In genomic region chr7:106354822-106355221, GRCh38 we compare ENCODE assay signal across 27 cellular contexts.
"Had no signal": no experiment of that assay in that cellular context is flagged by ENCODE, and none has a peak within 500 bp of the region (broad histone marks: within the 10 kb centered on the region; RNA-seq: fewer than 3 reads in every experiment).

No MANE protein-coding gene starts in this region.

- H3K4me3 Mint-ChIP-seq: activated CD4-positive, alpha-beta memory T cell treated with anti-CD3 and anti-CD28 coated beads, Interleukin-2, amount 10 ng/mL, durations not matched to agents 7 days and 5 days; activated naive CD4-positive, alpha-beta T cell treated with anti-CD3 and anti-CD28 coated beads for 36 hours; activated naive CD8-positive, alpha-beta T cell; activated T-helper 17 cell treated with anti-CD3 and anti-CD28 coated beads, Interleukin-2, amount 50 U/mL, for 72 hours; T-cell had no signal

- H3K4me3 ChIP-seq: adrenal gland, Peyer's patch, SK-N-MC had no signal

- H3K27ac Mint-ChIP-seq: activated CD4-positive, alpha-beta memory T cell treated with anti-CD3 and anti-CD28 coated beads, Interleukin-2, amount 10 ng/mL, durations not matched to agents 7 days and 5 days; activated naive CD4-positive, alpha-beta T cell treated with anti-CD3 and anti-CD28 coated beads for 36 hours; activated naive CD8-positive, alpha-beta T cell; activated T-helper 17 cell treated with anti-CD3 and anti-CD28 coated beads, Interleukin-2, amount 50 U/mL, for 72 hours; T-cell had no signal

- FAIRE-seq: TTC549 had no signal

- ATAC-seq: activated T-helper 17 cell treated with anti-CD3 and anti-CD28 coated beads, Interleukin-2, amount 50 U/mL, for 72 hours; T-cell had no signal

- H3K27me3 ChIP-seq: adrenal gland, Peyer's patch had no signal

- H3K27ac ChIP-seq: adrenal gland, Peyer's patch, SK-N-MC had no signal

- H3K4me1 Mint-ChIP-seq: activated CD4-positive, alpha-beta memory T cell treated with anti-CD3 and anti-CD28 coated beads, Interleukin-2, amount 10 ng/mL, durations not matched to agents 7 days and 5 days; activated T-helper 17 cell treated with anti-CD3 and anti-CD28 coated beads, Interleukin-2, amount 50 U/mL, for 72 hours; T-cell had no signal

- DNase-seq: activated CD4-positive, alpha-beta memory T cell treated with anti-CD3 and anti-CD28 coated beads, Interleukin-2, amount 10 ng/mL, durations not matched to agents 7 days and 5 days; activated CD4-positive, alpha-beta T cell treated with anti-CD3 and anti-CD28 coated beads, Interleukin-2, amount 50 U/mL, for 1 hour; activated CD4-positive, CD25-positive, alpha-beta regulatory T cell; activated gamma-delta T cell; activated naive CD4-positive, alpha-beta T cell treated with anti-CD3 and anti-CD28 coated beads for 36 hours; activated T-cell treated with anti-CD3 and anti-CD28 coated beads for 4 hours; activated T-cell treated with anti-CD3 and anti-CD28 coated beads, Interleukin-2, amount 50 U/mL, for 48 hours; adrenal gland; anterior cingulate cortex; cerebellar nuclear complex; NCI-H1092; NCI-H1417; NCI-H1930; NCI-H2171; NCI-H2227 treated with DMSO at 0.1 percent for 48 hours; NCI-H446 treated with DMSO at 0.1 percent for 48 hours; NCI-H524 treated with DMSO at 0.1 percent for 48 hours; NCI-H748 treated with DMSO at 0.1 percent for 48 hours; Peyer's patch; SHP77; T-cell; T-helper 2 cell; T1000 had no signal

- H3K36me3 Mint-ChIP-seq: activated naive CD8-positive, alpha-beta T cell; T-cell had no signal

- H3K36me3 ChIP-seq: adrenal gland, Peyer's patch had no signal

- H3K4me1 ChIP-seq: adrenal gland, Peyer's patch had no signal

- H3K9me3 ChIP-seq: adrenal gland, Peyer's patch had no signal
